In genomic region chr1:93238425-93238824, GRCh38 we compare ENCODE assay signal across 1 cellular context.
TF ChIP-seq lines count a peak whose summit lies in the region.

No MANE protein-coding gene starts in this region.

TF ChIP-seq in GM23338, 12 proteins besides CTCF, POLR2A, EP300 and RAD21 (continued from another document):
- TF ChIP-seq, protein P1, sequence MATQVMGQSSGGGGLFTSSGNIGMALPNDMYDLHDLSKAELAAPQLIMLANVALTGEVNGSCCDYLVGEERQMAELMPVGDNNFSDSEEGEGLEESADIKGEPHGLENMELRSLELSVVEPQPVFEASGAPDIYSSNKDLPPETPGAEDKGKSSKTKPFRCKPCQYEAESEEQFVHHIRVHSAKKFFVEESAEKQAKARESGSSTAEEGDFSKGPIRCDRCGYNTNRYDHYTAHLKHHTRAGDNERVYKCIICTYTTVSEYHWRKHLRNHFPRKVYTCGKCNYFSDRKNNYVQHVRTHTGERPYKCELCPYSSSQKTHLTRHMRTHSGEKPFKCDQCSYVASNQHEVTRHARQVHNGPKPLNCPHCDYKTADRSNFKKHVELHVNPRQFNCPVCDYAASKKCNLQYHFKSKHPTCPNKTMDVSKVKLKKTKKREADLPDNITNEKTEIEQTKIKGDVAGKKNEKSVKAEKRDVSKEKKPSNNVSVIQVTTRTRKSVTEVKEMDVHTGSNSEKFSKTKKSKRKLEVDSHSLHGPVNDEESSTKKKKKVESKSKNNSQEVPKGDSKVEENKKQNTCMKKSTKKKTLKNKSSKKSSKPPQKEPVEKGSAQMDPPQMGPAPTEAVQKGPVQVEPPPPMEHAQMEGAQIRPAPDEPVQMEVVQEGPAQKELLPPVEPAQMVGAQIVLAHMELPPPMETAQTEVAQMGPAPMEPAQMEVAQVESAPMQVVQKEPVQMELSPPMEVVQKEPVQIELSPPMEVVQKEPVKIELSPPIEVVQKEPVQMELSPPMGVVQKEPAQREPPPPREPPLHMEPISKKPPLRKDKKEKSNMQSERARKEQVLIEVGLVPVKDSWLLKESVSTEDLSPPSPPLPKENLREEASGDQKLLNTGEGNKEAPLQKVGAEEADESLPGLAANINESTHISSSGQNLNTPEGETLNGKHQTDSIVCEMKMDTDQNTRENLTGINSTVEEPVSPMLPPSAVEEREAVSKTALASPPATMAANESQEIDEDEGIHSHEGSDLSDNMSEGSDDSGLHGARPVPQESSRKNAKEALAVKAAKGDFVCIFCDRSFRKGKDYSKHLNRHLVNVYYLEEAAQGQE (IDR thresholded peaks at IDR 0.05; ENCODE audit: unreplicated experiment): no peak
- TF ChIP-seq ETS1 (IDR thresholded peaks at IDR 0.05) (no peak), JUNB (IDR thresholded peaks at IDR 0.05; ENCODE audit: unreplicated experiment) (no peak), ZNF114 (CRISPR knock-in tag; IDR thresholded peaks at IDR 0.05) (no peak), EZH2phosphoT487 (IDR thresholded peaks at IDR 0.05; ENCODE audit: unreplicated experiment) (no peak)
